Comparison of ENCODE assay signal across 9 cellular contexts in the genomic region with DNA sequence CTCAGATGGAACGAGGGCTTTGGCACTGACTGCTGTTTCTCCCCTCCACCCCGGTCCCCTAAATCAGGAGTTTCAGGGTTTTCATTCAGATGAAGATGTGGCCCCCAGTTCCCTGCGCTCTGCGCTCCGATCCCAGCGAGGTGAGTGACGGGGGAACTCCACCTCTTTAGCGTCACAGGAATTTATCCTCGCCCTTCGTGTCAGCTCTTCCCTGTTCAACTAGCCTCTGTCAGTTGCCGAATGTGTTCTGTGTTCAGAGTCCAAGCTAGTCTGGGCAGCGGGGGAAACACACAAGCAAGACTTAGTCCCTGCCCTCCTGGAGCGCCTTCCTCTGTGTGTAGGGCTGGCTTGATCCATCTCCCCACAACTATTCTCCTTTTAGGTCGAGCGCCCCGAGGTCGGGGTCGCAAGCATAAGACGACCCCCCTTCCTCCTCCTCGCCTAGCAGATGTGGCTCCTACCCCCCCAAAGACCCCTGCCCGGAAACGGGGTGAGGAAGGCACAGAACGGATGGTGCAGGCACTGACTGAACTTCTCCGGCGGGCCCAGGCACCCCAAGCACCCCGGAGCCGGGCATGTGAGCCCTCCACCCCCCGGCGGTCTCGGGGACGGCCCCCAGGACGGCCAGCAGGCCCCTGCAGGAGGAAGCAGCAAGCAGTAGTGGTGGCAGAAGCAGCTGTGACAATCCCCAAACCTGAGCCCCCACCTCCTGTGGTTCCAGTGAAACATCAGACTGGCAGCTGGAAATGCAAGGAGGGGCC. TPM values are rescaled to one million over a fixed set of nuclear protein-coding genes. Genes with fewer than 3 reads are reported as not detected.
DNase-seq lines count a peak whose midpoint lies in the region; ATAC-seq and TF ChIP-seq lines count a peak whose summit lies in the region.
"Had no signal": no experiment of that assay in that cellular context is flagged by ENCODE, and none has a peak within 500 bp of the region (broad histone marks: within the 10 kb centered on the region; RNA-seq: fewer than 3 reads in every experiment).

No MANE protein-coding gene starts in this region.

- WGBS in endodermal cell (ENCODE audit: insufficient coverage in 1 of 2, insufficient read length in 1 of 2), 2 experiments = 91 to 97% methylated on average over 12 to 32 of the region's 32 CpGs

- H3K36me3 ChIP-seq in DOHH2 (ENCODE audit: control insufficient read depth, low read length) (peaks cover 46% of the 10 kb centered on the region), PC-3 (ENCODE audit: low read depth, low read length) (no peaks in the 10 kb centered on the region; the same call in 1 of the 2 replicates), endodermal cell (ENCODE audit: control insufficient read depth, insufficient read depth, low read length) (peaks cover 25% of the 10 kb centered on the region), osteoblast (ENCODE audit: insufficient read depth, low read length) (peaks cover 37% of the 10 kb centered on the region)

- CTCF ChIA-PET in PC-3 (lab: Charles Lee) = no interaction called here

- intact Hi-C loops in PC-3 (cut with micrococcal nuclease) = loop anchor here (5.0 to 10.0 kb wide), 2 partner anchors 172 to 215 kb away; partner anchors contain the start of genes LRFN3 and TMEM147

- H3K79me2 ChIP-seq in DOHH2 (ENCODE audit: control insufficient read depth, low read length) = peaks cover 43% of the 10 kb centered on the region
- peaks cover 33% of the 10 kb centered on the region for H3K79me2 ChIP-seq in PC-3 (ENCODE audit: low read length)
- peaks cover 50% of the 10 kb centered on the region for H3K79me2 ChIP-seq in osteoblast (ENCODE audit: insufficient read depth, low read length)

- H3F3A ChIP-seq in DOHH2 (ENCODE audit: control insufficient read depth, insufficient read depth) (no peaks in the 10 kb centered on the region), PC-3 (ENCODE audit: low read length, unreplicated experiment) (no peaks in the 10 kb centered on the region)

- POLR2A ChIA-PET in PC-3 (lab: Charles Lee; ENCODE audit: unreplicated experiment) = interaction anchor here (0.5 kb wide), 1 partner anchor 65 kb away, joined by 13 read pairs; no protein-coding TSS in a partner anchor

- no peak overlapping the region for H2AFZ ChIP-seq in PC-3 (ENCODE audit: low read length)
- H2AFZ ChIP-seq in osteoblast (ENCODE audit: low read length) = no peak overlapping the region

- H4K20me1 ChIP-seq in DOHH2 (ENCODE audit: control insufficient read depth, insufficient read depth, low read depth, low read length) (peaks cover 10% of the 10 kb centered on the region; the same call in 1 of the 2 replicates), PC-3 (ENCODE audit: low read length) (0 out of 2 replicates have a peak, but pooled peaks cover 3% of the 10 kb centered on the region), osteoblast (ENCODE audit: insufficient read depth, low read length) (peaks cover 25% of the 10 kb centered on the region)

- H3K27ac Mint-ChIP-seq in endodermal cell = peak overlapping the region; percentile 55

- H3K27me3 Mint-ChIP-seq in endodermal cell (ENCODE audit: insufficient read depth) = no peaks in the 10 kb centered on the region

- TSS peak; percentile 22 for BruUV-seq in PC-3 (replicated peaks; lab: Mats Ljungman, UMichigan)

- H3K4me1 Mint-ChIP-seq in endodermal cell = peaks cover 18% of the 10 kb centered on the region

- H3K9me2 ChIP-seq in DOHH2 (replicated peaks; ENCODE audit: control insufficient read depth, low read length) = no peaks in the 10 kb centered on the region
- no peaks in the 10 kb centered on the region for H3K9me2 ChIP-seq in PC-3 (replicated peaks; ENCODE audit: low read length)

- peaks cover 36% of the 10 kb centered on the region for H3K36me3 Mint-ChIP-seq in endodermal cell (ENCODE audit: low read depth)

- H3K27me3 ChIP-seq in DOHH2 (ENCODE audit: control insufficient read depth, low read length) (no peaks in the 10 kb centered on the region), PC-3 (ENCODE audit: low read length) (no peaks in the 10 kb centered on the region), endodermal cell (ENCODE audit: control insufficient read depth, insufficient read depth, low read length, poor library complexity, severe bottlenecking) (no peaks in the 10 kb centered on the region), osteoblast (ENCODE audit: insufficient read depth, low read length) (no peaks in the 10 kb centered on the region)

- ATAC-seq in PC-3 (no peak), HG03469 (IDR thresholded peaks at IDR 0.05; ENCODE audit: unreplicated experiment) (no peak), GM19395 (IDR thresholded peaks at IDR 0.05; ENCODE audit: unreplicated experiment) (no peak)

- H3K9me3 ChIP-seq in DOHH2 (ENCODE audit: control insufficient read depth, insufficient read depth, low read length) = no peaks in the 10 kb centered on the region
- H3K9me3 ChIP-seq in PC-3 (ENCODE audit: low read length) = no peaks in the 10 kb centered on the region
- no peaks in the 10 kb centered on the region for H3K9me3 ChIP-seq in endodermal cell (ENCODE audit: control insufficient read depth, low read length)
- H3K9me3 ChIP-seq in osteoblast (ENCODE audit: low read depth, low read length) = no peaks in the 10 kb centered on the region

- H3K9me3 Mint-ChIP-seq in endodermal cell = no peaks in the 10 kb centered on the region

- no peak for TF ChIP-seq CTCF in DOHH2 (IDR thresholded peaks at IDR 0.05; ENCODE audit: low read depth, low read length, poor library complexity, severe bottlenecking)
- TF ChIP-seq CTCF in PC-3 (conservative IDR thresholded peaks at IDR 0.05; ENCODE audit: low read depth, low read length) = no peak
- no peak for TF ChIP-seq CTCF in endodermal cell (conservative IDR thresholded peaks at IDR 0.05)
- TF ChIP-seq CTCF in osteoblast (IDR thresholded peaks at IDR 0.05; ENCODE audit: extremely low read depth, low read depth, low read length) = no peak

- H3K4me2 ChIP-seq in DOHH2 (ENCODE audit: low read length) = peak overlapping the region; percentile 90
- peak overlapping the region; percentile 98 for H3K4me2 ChIP-seq in PC-3 (ENCODE audit: low read length)
- peak overlapping the region; percentile 84 for H3K4me2 ChIP-seq in osteoblast (ENCODE audit: insufficient read depth, low read length)

- H3K9ac ChIP-seq in PC-3 (ENCODE audit: low read length) = peak overlapping the region; percentile 87
- peak overlapping the region; percentile 68 for H3K9ac ChIP-seq in endodermal cell (ENCODE audit: extremely low read depth, low read length, poor library complexity, severe bottlenecking)

- H3K4me1 ChIP-seq in DOHH2 (ENCODE audit: control insufficient read depth, low read length) (peaks cover 24% of the 10 kb centered on the region), PC-3 (ENCODE audit: insufficient read depth, low read length) (peaks cover 20% of the 10 kb centered on the region; the same call in 1 of the 2 replicates), endodermal cell (ENCODE audit: control insufficient read depth, insufficient read depth, low read length) (peaks cover 13% of the 10 kb centered on the region), osteoblast (ENCODE audit: insufficient read depth, low read length) (peaks cover 17% of the 10 kb centered on the region)

- H3K4me3 ChIP-seq in DOHH2 (ENCODE audit: low read length) = peak overlapping the region; percentile 98
- peak overlapping the region; percentile 95 for H3K4me3 ChIP-seq in PC-3 (ENCODE audit: low read length)
- H3K4me3 ChIP-seq in endodermal cell (ENCODE audit: low read length) = peak overlapping the region; percentile 90
- peak overlapping the region; percentile 90 for H3K4me3 ChIP-seq in osteoblast (ENCODE audit: insufficient read depth, low read length)

- H3K4me3 Mint-ChIP-seq in endodermal cell = peak overlapping the region; percentile 86

- no peak for DNase-seq in PC-3
- no peak for DNase-seq in endodermal cell
- DNase-seq in osteoblast (ENCODE audit: insufficient read length, low spot score, missing footprints) = peak; percentile 85
- no peak for DNase-seq in HCEC 1CT
- no peak for DNase-seq in NCI-H1930 (lab: John Stamatoyannopoulos, UW)
- DNase-seq: stimulated activated CD4-positive, alpha-beta T cell treated with anti-CD3 and anti-CD28 coated beads, Interleukin-4, amount 100 ng/mL, for 4 hours had no signal

- no peak overlapping the region for H3K27ac ChIP-seq in DOHH2 (ENCODE audit: low read depth, low read length)
- no peak overlapping the region for H3K27ac ChIP-seq in PC-3 (ENCODE audit: low read length)
- H3K27ac ChIP-seq in endodermal cell (ENCODE audit: low read depth, low read length) = no peak overlapping the region
- H3K27ac ChIP-seq in osteoblast (ENCODE audit: low read depth, low read length) = no peak overlapping the region

RNA-seq across cellular contexts. Expression of gene KMT2B, which starts 1.8 kb away (rescaled TPM):
- total RNA-seq in PC-3 (2014; rRNA removed) = 10.8 and 23.4 TPM in 2 replicates
- 10 to 100 TPM; 48.1 to 54.0 TPM for total RNA-seq in endodermal cell
- 35.3 TPM for polyA plus RNA-seq in endodermal cell (2013, experiment 1 of 2)
- polyA plus RNA-seq in endodermal cell (2013, experiment 2 of 2) = 28.0 TPM
- total RNA-seq in osteoblast = 6.5 and 6.8 TPM in 2 replicates

RNA-seq across cellular contexts. Expression of gene ZBTB32, which starts 15.2 kb away (rescaled TPM):
- total RNA-seq in PC-3 (2014; rRNA removed) (not detected in 2 replicates), endodermal cell (not detected), osteoblast (not detected in 2 replicates)
- polyA plus RNA-seq in endodermal cell (2013, experiment 1 of 2) = not detected
- polyA plus RNA-seq in endodermal cell (2013, experiment 2 of 2) = not detected

RNA-seq across cellular contexts. Expression of gene IGFLR1, which starts 22.7 kb away (rescaled TPM):
- total RNA-seq in PC-3 (2014; rRNA removed) (0.81 and 9.3 TPM in 2 replicates), endodermal cell (1 to 10 TPM; 4.6 to 7.1 TPM), osteoblast (0.72 and 0.88 TPM in 2 replicates)
- 9.0 TPM for polyA plus RNA-seq in endodermal cell (2013, experiment 1 of 2)
- 6.1 TPM for polyA plus RNA-seq in endodermal cell (2013, experiment 2 of 2)

RNA-seq across cellular contexts. Expression of gene U2AF1L4, which starts 25.6 kb away (rescaled TPM):
- 7.8 and 16.4 TPM in 2 replicates for total RNA-seq in PC-3 (2014; rRNA removed)
- 10 to 100 TPM; 17.3 to 23.2 TPM for total RNA-seq in endodermal cell
- 20.7 TPM for polyA plus RNA-seq in endodermal cell (2013, experiment 1 of 2)
- polyA plus RNA-seq in endodermal cell (2013, experiment 2 of 2) = 16.6 TPM
- total RNA-seq in osteoblast = 5.8 and 8.8 TPM in 2 replicates

RNA-seq across cellular contexts. Expression of gene PSENEN, which starts 25.9 kb away (rescaled TPM):
- total RNA-seq in PC-3 (2014; rRNA removed) (34.3 and 42.9 TPM in 2 replicates), endodermal cell (100 to 1,000 TPM; 101 to 109 TPM), osteoblast (8.8 and 11.6 TPM in 2 replicates)
- polyA plus RNA-seq in endodermal cell (2013, experiment 1 of 2) = 76.8 TPM
- polyA plus RNA-seq in endodermal cell (2013, experiment 2 of 2) = 65.3 TPM
